Comparison of ENCODE assay signal across 14 cellular contexts in the genomic region with DNA sequence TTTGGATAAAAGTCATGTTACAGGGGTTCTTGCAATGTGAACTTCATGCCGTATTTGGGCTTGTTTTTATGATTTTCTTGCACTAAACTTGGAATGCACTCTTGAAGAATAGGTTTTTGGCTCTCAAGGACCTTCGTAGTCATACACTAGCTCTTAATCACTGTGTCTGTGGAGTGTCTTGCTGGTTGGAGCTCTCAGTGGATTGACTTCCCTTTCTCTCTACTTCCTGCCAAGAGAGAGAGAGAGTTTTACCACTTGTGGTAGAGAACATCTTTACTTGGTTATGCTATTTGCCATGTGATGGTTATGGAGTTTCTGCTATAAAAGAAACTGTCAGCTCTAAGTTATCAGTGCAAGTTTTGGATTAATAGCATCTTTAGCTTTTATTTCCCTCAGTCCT.
"Had no signal": no experiment of that assay in that cellular context is flagged by ENCODE, and none has a peak within 500 bp of the region (broad histone marks: within the 10 kb centered on the region; RNA-seq: fewer than 3 reads in every experiment).

No MANE protein-coding gene starts in this region.

- H3K4me1 ChIP-seq: heart right ventricle, lower lobe of right lung, testis had no signal

- H3K9me3 ChIP-seq: gastroesophageal sphincter, heart right ventricle, lower lobe of right lung, testis had no signal

- H3K4me3 ChIP-seq: gastroesophageal sphincter, heart right ventricle, lower lobe of right lung, testis had no signal

- H3K4me3 Mint-ChIP-seq: activated CD4-positive, alpha-beta T cell treated with anti-CD3 and anti-CD28 coated beads, Interleukin-2, amount 10 ng/mL, durations not matched to agents 7 days and 5 days; activated naive CD8-positive, alpha-beta T cell treated with anti-CD3 and anti-CD28 coated beads, Interleukin-2, amount 10 ng/mL, durations not matched to agents 7 days and 5 days; neural crest cell; stimulated activated naive CD8-positive, alpha-beta T cell treated with anti-CD3 and anti-CD28 coated beads, Interleukin-15, amount 100 ng/mL, for 72 hours had no signal

- H3K27ac ChIP-seq: heart right ventricle, lower lobe of right lung, testis had no signal

- H3K27ac Mint-ChIP-seq: activated CD4-positive, alpha-beta T cell treated with anti-CD3 and anti-CD28 coated beads, Interleukin-2, amount 10 ng/mL, durations not matched to agents 7 days and 5 days; activated naive CD8-positive, alpha-beta T cell treated with anti-CD3 and anti-CD28 coated beads, Interleukin-2, amount 10 ng/mL, durations not matched to agents 7 days and 5 days; stimulated activated naive CD8-positive, alpha-beta T cell treated with anti-CD3 and anti-CD28 coated beads, Interleukin-15, amount 100 ng/mL, for 72 hours had no signal

- H3K36me3 Mint-ChIP-seq: activated naive CD8-positive, alpha-beta T cell treated with anti-CD3 and anti-CD28 coated beads, Interleukin-2, amount 10 ng/mL, durations not matched to agents 7 days and 5 days had no signal

- DNase-seq: activated CD4-positive, alpha-beta T cell treated with anti-CD3 and anti-CD28 coated beads, Interleukin-2, amount 10 ng/mL, durations not matched to agents 7 days and 5 days; activated CD8-positive, alpha-beta memory T cell treated with anti-CD3 and anti-CD28 coated beads for 24 hours; activated naive CD8-positive, alpha-beta T cell treated with anti-CD3 and anti-CD28 coated beads, Interleukin-2, amount 10 ng/mL, durations not matched to agents 7 days and 5 days; effector CD8-positive, alpha-beta T cell; heart right ventricle; left colon; lower lobe of right lung; midbrain; stimulated activated naive CD8-positive, alpha-beta T cell treated with anti-CD3 and anti-CD28 coated beads, Interleukin-15, amount 100 ng/mL, for 72 hours; T-helper 9 cell; testis had no signal

- H3K9me3 Mint-ChIP-seq: activated CD4-positive, alpha-beta T cell treated with anti-CD3 and anti-CD28 coated beads, Interleukin-2, amount 10 ng/mL, durations not matched to agents 7 days and 5 days; activated naive CD8-positive, alpha-beta T cell treated with anti-CD3 and anti-CD28 coated beads, Interleukin-2, amount 10 ng/mL, durations not matched to agents 7 days and 5 days; neural crest cell; stimulated activated naive CD8-positive, alpha-beta T cell treated with anti-CD3 and anti-CD28 coated beads, Interleukin-15, amount 100 ng/mL, for 72 hours had no signal

- H3K4me1 Mint-ChIP-seq: activated CD4-positive, alpha-beta T cell treated with anti-CD3 and anti-CD28 coated beads, Interleukin-2, amount 10 ng/mL, durations not matched to agents 7 days and 5 days; activated naive CD8-positive, alpha-beta T cell treated with anti-CD3 and anti-CD28 coated beads, Interleukin-2, amount 10 ng/mL, durations not matched to agents 7 days and 5 days; neural crest cell; stimulated activated naive CD8-positive, alpha-beta T cell treated with anti-CD3 and anti-CD28 coated beads, Interleukin-15, amount 100 ng/mL, for 72 hours had no signal

- H3K36me3 ChIP-seq: gastroesophageal sphincter, heart right ventricle, lower lobe of right lung had no signal

- H3K27me3 ChIP-seq: gastroesophageal sphincter, heart right ventricle, testis had no signal

- ATAC-seq: gastroesophageal sphincter; heart right ventricle; left colon; lower lobe of right lung; sciatic nerve; stimulated activated naive CD8-positive, alpha-beta T cell treated with anti-CD3 and anti-CD28 coated beads, Interleukin-15, amount 100 ng/mL, for 72 hours had no signal

- H3K27me3 Mint-ChIP-seq: activated CD4-positive, alpha-beta T cell treated with anti-CD3 and anti-CD28 coated beads, Interleukin-2, amount 10 ng/mL, durations not matched to agents 7 days and 5 days; activated naive CD8-positive, alpha-beta T cell treated with anti-CD3 and anti-CD28 coated beads, Interleukin-2, amount 10 ng/mL, durations not matched to agents 7 days and 5 days; stimulated activated naive CD8-positive, alpha-beta T cell treated with anti-CD3 and anti-CD28 coated beads, Interleukin-15, amount 100 ng/mL, for 72 hours had no signal
